In the genomic region with DNA sequence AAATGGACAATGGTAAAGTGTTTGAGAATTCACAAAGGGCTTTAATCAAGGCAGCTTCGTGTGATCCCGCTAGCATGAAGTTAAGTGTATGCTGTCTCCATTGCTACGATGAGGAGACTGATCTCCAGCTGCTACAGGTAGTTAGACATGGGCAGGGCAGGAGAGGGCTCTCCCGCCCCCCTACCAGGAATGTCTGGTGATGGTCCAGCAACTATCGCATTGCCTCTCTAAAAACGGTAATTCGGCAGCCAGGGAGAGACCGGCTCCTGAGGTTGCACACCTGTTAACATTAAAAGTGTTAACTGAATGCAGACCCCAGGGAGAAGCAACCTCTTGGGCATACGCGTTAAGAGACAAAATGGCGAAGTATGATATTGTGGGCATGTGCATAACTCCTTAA, we compare ENCODE assay signal across 21 cellular contexts.
"Had no signal": no experiment of that assay in that cellular context is flagged by ENCODE, and none has a peak within 500 bp of the region (broad histone marks: within the 10 kb centered on the region; RNA-seq: fewer than 3 reads in every experiment).

No MANE protein-coding gene starts in this region.

- H3K9me3 ChIP-seq: adrenal gland, left lung, pancreas, transverse colon had no signal

- H3K27me3 Mint-ChIP-seq: activated B cell treated with CpG ODN at 0.5 μM for 24 hours; activated CD4-positive, alpha-beta memory T cell treated with anti-CD3 and anti-CD28 coated beads for 36 hours; naive thymus-derived CD8-positive, alpha-beta T cell had no signal

- H3K27ac Mint-ChIP-seq: activated B cell treated with CpG ODN at 0.5 μM for 24 hours; activated CD4-positive, alpha-beta memory T cell treated with anti-CD3 and anti-CD28 coated beads for 36 hours; activated T-helper 1 cell treated with anti-CD3 and anti-CD28 coated beads, Interleukin-12 subunit alpha, Interleukin-12 subunit beta, Interleukin-2, Interleukin-4 antibody, amounts not matched to agents 30 ng/mL and 10 ng/mL and 1 ng/mL, durations not matched to agents 14 hours and 24 hours and 36 hours; naive thymus-derived CD8-positive, alpha-beta T cell had no signal

- H3K4me1 ChIP-seq: left lung had no signal

- H3K9me3 Mint-ChIP-seq: activated B cell treated with CpG ODN at 0.5 μM for 24 hours; activated CD4-positive, alpha-beta memory T cell treated with anti-CD3 and anti-CD28 coated beads for 36 hours; activated naive CD4-positive, alpha-beta T cell treated with anti-CD3 and anti-CD28 coated beads, Interleukin-2, amount 50 U/mL, for 72 hours; activated T-helper 1 cell treated with anti-CD3 and anti-CD28 coated beads, Interleukin-12 subunit alpha, Interleukin-12 subunit beta, Interleukin-2, Interleukin-4 antibody, amounts not matched to agents 30 ng/mL and 10 ng/mL and 1 ng/mL, durations not matched to agents 14 hours and 24 hours and 36 hours; naive thymus-derived CD8-positive, alpha-beta T cell had no signal

- H3K27me3 ChIP-seq: adrenal gland, left lung, pancreas, transverse colon had no signal

- H3K36me3 Mint-ChIP-seq: activated CD4-positive, alpha-beta memory T cell treated with anti-CD3 and anti-CD28 coated beads for 36 hours; activated naive CD4-positive, alpha-beta T cell treated with anti-CD3 and anti-CD28 coated beads, Interleukin-2, amount 50 U/mL, for 72 hours; naive thymus-derived CD8-positive, alpha-beta T cell had no signal

- H3K36me3 ChIP-seq: adrenal gland, pancreas, transverse colon had no signal

- DNase-seq: activated B cell treated with CpG ODN at 0.5 μM for 24 hours; activated CD4-positive, alpha-beta memory T cell treated with anti-CD3 and anti-CD28 coated beads for 36 hours; activated CD4-positive, alpha-beta T cell treated with anti-CD3 and anti-CD28 coated beads for 4 hours; activated gamma-delta T cell treated with Interleukin-2 at 50 U/mL for 16 hours; activated T-cell treated with anti-CD3 and anti-CD28 coated beads for 4 hours; dermis blood vessel endothelial cell; effector memory CD4-positive, alpha-beta T cell; hypothalamus; left lung; mesenchymal stem cell; naive thymus-derived CD8-positive, alpha-beta T cell; pancreas; stimulated activated CD4-positive, alpha-beta T cell treated with anti-CD3 and anti-CD28 coated beads, Interleukin-12 subunit alpha, Interleukin-12 subunit beta, amount 100 ng/mL, for 4 hours; stimulated activated CD4-positive, alpha-beta T cell treated with anti-CD3 and anti-CD28 coated beads, Interleukin-1b, Interleukin-23, amount 100 ng/mL, for 48 hours; stimulated activated CD8-positive, alpha-beta memory T cell treated with anti-CD3 and anti-CD28 coated beads, Interleukin-4, amount 100 ng/mL, for 48 hours; stimulated activated naive CD4-positive, alpha-beta T cell; substantia nigra; transverse colon had no signal

- H3K4me1 Mint-ChIP-seq: activated B cell treated with CpG ODN at 0.5 μM for 24 hours had no signal

- ATAC-seq: activated naive CD4-positive, alpha-beta T cell treated with anti-CD3 and anti-CD28 coated beads, Interleukin-2, amount 50 U/mL, for 72 hours; left lung; naive thymus-derived CD8-positive, alpha-beta T cell; pancreas had no signal

- H3K4me3 Mint-ChIP-seq: activated B cell treated with CpG ODN at 0.5 μM for 24 hours; activated CD4-positive, alpha-beta memory T cell treated with anti-CD3 and anti-CD28 coated beads for 36 hours; activated T-helper 1 cell treated with anti-CD3 and anti-CD28 coated beads, Interleukin-12 subunit alpha, Interleukin-12 subunit beta, Interleukin-2, Interleukin-4 antibody, amounts not matched to agents 30 ng/mL and 10 ng/mL and 1 ng/mL, durations not matched to agents 14 hours and 24 hours and 36 hours; naive thymus-derived CD8-positive, alpha-beta T cell had no signal

- H3K4me3 ChIP-seq: adrenal gland, left lung, pancreas, transverse colon had no signal

- H3K27ac ChIP-seq: adrenal gland, left lung, pancreas had no signal
